Comparison of ENCODE assay signal across 23 cellular contexts in the genomic region with DNA sequence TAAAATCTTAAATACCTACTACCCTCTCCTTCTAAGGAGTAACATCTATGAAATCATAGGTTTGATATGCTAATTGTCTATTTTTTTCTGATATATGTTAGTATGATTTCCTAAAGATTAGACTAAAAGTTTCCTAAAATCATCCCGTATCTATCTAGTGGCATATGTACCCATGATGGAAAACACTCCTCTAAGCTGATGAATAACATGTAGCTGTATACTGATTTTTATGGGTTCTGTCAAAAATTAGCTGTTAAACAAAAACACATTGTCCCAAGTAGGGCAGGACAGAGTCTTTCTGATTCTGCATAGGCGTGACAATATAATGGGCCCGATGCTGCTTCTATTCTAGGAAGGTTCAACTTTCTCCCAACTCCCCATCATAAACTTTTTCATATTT.
"Had no signal": no experiment of that assay in that cellular context is flagged by ENCODE, and none has a peak within 500 bp of the region (broad histone marks: within the 10 kb centered on the region; RNA-seq: fewer than 3 reads in every experiment).

No MANE protein-coding gene starts in this region.

- H3K36me3 ChIP-seq: colonic mucosa, esophagus muscularis mucosa, esophagus squamous epithelium, gastrocnemius medialis, gastroesophageal sphincter, heart left ventricle, heart right ventricle had no signal

- H3K4me1 ChIP-seq: colonic mucosa, esophagus muscularis mucosa, esophagus squamous epithelium, foreskin keratinocyte, gastrocnemius medialis, gastroesophageal sphincter, heart left ventricle, heart right ventricle had no signal

- DNase-seq: colonic mucosa; cortex of kidney; dermis blood vessel endothelial cell; dorsolateral prefrontal cortex; effector CD4-positive, alpha-beta T cell; effector CD8-positive, alpha-beta T cell; effector memory CD4-positive, alpha-beta T cell; effector memory CD8-positive, alpha-beta T cell; endodermal cell; erythroblast; esophagus squamous epithelium; foreskin keratinocyte; foreskin melanocyte; gastrocnemius medialis; glutamatergic neuron; head of caudate nucleus; heart left ventricle; heart right ventricle had no signal

- H3K27me3 ChIP-seq: colonic mucosa, dorsolateral prefrontal cortex, esophagus muscularis mucosa, esophagus squamous epithelium, foreskin keratinocyte, gastrocnemius medialis, gastroesophageal sphincter, heart left ventricle, heart right ventricle had no signal

- H3K9me3 ChIP-seq: colonic mucosa, esophagus muscularis mucosa, esophagus squamous epithelium, gastrocnemius medialis, gastroesophageal sphincter, heart left ventricle, heart right ventricle had no signal

- H3K4me3 ChIP-seq: colonic mucosa, coronary artery, dorsolateral prefrontal cortex, esophagus muscularis mucosa, esophagus squamous epithelium, gastrocnemius medialis, gastroesophageal sphincter, heart left ventricle, heart right ventricle had no signal

- H3K27ac ChIP-seq: colonic mucosa, coronary artery, dorsolateral prefrontal cortex, epithelial cell of prostate, esophagus muscularis mucosa, esophagus squamous epithelium, foreskin keratinocyte, gastrocnemius medialis, gastroesophageal sphincter, heart left ventricle, heart right ventricle had no signal

- ATAC-seq: effector memory CD8-positive, alpha-beta T cell; esophagus mucosa; foreskin keratinocyte; gastrocnemius medialis; gastroesophageal sphincter; heart left ventricle; heart right ventricle had no signal
